ENCODE assay signal across 1 cellular context in the genomic region with DNA sequence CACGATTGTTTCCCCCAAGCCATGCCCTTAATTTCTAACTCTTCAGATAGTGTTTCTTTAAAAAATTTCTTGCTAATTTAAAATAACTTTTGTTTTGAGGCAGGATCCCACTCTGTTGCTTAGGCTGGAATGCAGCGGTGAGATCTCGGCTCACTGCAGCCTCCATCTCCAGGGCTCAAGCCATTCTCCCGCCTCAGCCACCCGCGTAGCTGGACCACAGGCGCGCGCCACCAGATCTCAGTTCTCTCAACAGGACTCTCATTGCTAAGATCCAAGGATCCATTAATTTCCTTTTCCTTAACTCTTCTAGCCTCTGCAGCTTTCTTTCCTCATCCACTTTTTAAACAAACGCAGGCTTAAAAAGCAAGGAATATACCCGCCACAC.
A peak's percentile ranks its signal among the peaks of the same experiment; 100 is the strongest.
TF ChIP-seq lines count a peak whose summit lies in the region.

No MANE protein-coding gene starts in this region.

TF ChIP-seq in HepG2, 621 proteins besides CTCF, POLR2A, EP300 and RAD21 (continued from another document):
- TF ChIP-seq, protein P1, sequence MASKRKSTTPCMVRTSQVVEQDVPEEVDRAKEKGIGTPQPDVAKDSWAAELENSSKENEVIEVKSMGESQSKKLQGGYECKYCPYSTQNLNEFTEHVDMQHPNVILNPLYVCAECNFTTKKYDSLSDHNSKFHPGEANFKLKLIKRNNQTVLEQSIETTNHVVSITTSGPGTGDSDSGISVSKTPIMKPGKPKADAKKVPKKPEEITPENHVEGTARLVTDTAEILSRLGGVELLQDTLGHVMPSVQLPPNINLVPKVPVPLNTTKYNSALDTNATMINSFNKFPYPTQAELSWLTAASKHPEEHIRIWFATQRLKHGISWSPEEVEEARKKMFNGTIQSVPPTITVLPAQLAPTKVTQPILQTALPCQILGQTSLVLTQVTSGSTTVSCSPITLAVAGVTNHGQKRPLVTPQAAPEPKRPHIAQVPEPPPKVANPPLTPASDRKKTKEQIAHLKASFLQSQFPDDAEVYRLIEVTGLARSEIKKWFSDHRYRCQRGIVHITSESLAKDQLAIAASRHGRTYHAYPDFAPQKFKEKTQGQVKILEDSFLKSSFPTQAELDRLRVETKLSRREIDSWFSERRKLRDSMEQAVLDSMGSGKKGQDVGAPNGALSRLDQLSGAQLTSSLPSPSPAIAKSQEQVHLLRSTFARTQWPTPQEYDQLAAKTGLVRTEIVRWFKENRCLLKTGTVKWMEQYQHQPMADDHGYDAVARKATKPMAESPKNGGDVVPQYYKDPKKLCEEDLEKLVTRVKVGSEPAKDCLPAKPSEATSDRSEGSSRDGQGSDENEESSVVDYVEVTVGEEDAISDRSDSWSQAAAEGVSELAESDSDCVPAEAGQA (IDR thresholded peaks at IDR 0.05; ENCODE audit: low read depth): no peak
- TF ChIP-seq, protein P1 (CRISPR knock-in tag; IDR thresholded peaks at IDR 0.05; ENCODE audit: borderline replicate concordance): 0 out of 2 replicates have a peak, but pooled peaks have one; percentile 59
- TF ChIP-seq ZNF256 (CRISPR knock-in tag; conservative IDR thresholded peaks at IDR 0.05) (peak; percentile 73; the same call in 1 of the 2 replicates), SMARCE1 (IDR thresholded peaks at IDR 0.05; ENCODE audit: borderline replicate concordance) (no peak), CHD2 (IDR thresholded peaks at IDR 0.05; ENCODE audit: low read depth, low read length) (no peak), ZNF292 (CRISPR knock-in tag; IDR thresholded peaks at IDR 0.05; ENCODE audit: borderline replicate concordance, low read depth) (0 out of 2 replicates have a peak, but pooled peaks have one; percentile 32)
- TF ChIP-seq, protein P2, sequence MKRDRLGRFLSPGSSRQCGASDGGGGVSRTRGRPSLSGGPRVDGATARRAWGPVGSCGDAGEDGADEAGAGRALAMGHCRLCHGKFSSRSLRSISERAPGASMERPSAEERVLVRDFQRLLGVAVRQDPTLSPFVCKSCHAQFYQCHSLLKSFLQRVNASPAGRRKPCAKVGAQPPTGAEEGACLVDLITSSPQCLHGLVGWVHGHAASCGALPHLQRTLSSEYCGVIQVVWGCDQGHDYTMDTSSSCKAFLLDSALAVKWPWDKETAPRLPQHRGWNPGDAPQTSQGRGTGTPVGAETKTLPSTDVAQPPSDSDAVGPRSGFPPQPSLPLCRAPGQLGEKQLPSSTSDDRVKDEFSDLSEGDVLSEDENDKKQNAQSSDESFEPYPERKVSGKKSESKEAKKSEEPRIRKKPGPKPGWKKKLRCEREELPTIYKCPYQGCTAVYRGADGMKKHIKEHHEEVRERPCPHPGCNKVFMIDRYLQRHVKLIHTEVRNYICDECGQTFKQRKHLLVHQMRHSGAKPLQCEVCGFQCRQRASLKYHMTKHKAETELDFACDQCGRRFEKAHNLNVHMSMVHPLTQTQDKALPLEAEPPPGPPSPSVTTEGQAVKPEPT (CRISPR knock-in tag; IDR thresholded peaks at IDR 0.05; ENCODE audit: low read depth): 0 out of 2 replicates have a peak, but pooled peaks have one; percentile 17
- TF ChIP-seq, protein P3, sequence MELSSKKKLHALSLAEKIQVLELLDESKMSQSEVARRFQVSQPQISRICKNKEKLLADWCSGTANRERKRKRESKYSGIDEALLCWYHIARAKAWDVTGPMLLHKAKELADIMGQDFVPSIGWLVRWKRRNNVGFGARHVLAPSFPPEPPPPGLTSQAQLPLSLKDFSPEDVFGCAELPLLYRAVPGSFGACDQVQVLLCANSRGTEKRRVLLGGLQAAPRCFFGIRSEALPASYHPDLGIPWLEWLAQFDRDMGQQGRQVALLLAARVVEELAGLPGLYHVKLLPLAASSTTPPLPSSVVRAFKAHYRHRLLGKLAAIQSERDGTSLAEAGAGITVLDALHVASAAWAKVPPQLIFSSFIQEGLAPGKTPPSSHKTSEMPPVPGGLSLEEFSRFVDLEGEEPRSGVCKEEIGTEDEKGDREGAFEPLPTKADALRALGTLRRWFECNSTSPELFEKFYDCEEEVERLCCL (CRISPR knock-in tag; IDR thresholded peaks at IDR 0.05; ENCODE audit: borderline replicate concordance): no peak
- TF ChIP-seq, protein P4, sequence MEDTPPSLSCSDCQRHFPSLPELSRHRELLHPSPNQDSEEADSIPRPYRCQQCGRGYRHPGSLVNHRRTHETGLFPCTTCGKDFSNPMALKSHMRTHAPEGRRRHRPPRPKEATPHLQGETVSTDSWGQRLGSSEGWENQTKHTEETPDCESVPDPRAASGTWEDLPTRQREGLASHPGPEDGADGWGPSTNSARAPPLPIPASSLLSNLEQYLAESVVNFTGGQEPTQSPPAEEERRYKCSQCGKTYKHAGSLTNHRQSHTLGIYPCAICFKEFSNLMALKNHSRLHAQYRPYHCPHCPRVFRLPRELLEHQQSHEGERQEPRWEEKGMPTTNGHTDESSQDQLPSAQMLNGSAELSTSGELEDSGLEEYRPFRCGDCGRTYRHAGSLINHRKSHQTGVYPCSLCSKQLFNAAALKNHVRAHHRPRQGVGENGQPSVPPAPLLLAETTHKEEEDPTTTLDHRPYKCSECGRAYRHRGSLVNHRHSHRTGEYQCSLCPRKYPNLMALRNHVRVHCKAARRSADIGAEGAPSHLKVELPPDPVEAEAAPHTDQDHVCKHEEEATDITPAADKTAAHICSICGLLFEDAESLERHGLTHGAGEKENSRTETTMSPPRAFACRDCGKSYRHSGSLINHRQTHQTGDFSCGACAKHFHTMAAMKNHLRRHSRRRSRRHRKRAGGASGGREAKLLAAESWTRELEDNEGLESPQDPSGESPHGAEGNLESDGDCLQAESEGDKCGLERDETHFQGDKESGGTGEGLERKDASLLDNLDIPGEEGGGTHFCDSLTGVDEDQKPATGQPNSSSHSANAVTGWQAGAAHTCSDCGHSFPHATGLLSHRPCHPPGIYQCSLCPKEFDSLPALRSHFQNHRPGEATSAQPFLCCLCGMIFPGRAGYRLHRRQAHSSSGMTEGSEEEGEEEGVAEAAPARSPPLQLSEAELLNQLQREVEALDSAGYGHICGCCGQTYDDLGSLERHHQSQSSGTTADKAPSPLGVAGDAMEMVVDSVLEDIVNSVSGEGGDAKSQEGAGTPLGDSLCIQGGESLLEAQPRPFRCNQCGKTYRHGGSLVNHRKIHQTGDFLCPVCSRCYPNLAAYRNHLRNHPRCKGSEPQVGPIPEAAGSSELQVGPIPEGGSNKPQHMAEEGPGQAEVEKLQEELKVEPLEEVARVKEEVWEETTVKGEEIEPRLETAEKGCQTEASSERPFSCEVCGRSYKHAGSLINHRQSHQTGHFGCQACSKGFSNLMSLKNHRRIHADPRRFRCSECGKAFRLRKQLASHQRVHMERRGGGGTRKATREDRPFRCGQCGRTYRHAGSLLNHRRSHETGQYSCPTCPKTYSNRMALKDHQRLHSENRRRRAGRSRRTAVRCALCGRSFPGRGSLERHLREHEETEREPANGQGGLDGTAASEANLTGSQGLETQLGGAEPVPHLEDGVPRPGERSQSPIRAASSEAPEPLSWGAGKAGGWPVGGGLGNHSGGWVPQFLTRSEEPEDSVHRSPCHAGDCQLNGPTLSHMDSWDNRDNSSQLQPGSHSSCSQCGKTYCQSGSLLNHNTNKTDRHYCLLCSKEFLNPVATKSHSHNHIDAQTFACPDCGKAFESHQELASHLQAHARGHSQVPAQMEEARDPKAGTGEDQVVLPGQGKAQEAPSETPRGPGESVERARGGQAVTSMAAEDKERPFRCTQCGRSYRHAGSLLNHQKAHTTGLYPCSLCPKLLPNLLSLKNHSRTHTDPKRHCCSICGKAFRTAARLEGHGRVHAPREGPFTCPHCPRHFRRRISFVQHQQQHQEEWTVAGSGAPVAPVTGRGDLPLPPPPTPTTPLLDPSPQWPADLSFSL (CRISPR knock-in tag; IDR thresholded peaks at IDR 0.05): no peak
